Comparison of ENCODE assay signal across 8 cellular contexts in the genomic region with DNA sequence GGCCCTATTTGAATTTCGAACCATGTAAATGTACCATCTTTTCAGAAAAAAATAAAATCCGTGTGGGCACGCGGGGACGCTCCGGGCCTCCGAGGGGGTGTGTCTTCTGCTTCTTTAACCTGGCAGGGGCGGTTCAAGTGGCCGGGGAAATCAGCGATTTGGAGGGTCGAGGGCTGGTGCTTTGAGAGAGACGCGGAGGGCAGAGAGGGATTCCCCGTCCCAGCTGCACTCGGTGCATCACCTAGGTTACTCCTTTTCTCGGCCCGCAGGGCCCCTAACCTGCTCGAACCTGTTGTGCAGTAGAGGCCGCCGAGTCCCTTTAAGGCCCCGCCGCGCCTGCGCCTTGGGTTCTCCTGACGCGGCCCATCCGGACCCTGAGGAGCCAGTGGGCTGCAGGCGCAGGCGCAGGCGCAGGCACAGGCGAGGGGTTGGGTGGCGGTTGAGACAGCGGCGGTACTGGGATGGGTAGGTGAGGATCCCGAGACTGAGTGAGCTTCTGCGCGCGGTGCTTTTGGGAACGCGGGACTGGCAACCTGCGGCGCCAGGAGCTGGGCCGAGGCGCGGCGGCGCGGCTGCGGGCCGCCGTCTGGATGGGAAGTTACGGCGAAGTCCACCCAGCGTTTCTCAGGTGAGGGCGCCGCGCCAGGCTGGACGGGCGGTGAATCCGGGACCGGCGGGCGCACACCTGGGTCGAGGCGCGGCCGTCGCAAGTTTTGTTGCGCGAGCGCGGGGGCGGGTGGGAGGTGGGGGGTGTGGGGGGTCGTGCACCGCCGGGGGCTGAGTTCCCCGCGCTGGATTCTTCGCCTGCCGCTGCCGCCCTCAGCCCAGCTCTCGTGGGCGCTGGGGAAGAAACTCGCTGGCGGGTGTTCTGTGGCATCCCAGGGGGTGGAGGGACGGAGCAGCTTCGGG. TPM values are rescaled to one million over a fixed set of nuclear protein-coding genes. Genes with fewer than 3 reads are reported as not detected.
DNase-seq lines count a peak whose midpoint lies in the region; ATAC-seq and TF ChIP-seq lines count a peak whose summit lies in the region.

A gene with protein sequence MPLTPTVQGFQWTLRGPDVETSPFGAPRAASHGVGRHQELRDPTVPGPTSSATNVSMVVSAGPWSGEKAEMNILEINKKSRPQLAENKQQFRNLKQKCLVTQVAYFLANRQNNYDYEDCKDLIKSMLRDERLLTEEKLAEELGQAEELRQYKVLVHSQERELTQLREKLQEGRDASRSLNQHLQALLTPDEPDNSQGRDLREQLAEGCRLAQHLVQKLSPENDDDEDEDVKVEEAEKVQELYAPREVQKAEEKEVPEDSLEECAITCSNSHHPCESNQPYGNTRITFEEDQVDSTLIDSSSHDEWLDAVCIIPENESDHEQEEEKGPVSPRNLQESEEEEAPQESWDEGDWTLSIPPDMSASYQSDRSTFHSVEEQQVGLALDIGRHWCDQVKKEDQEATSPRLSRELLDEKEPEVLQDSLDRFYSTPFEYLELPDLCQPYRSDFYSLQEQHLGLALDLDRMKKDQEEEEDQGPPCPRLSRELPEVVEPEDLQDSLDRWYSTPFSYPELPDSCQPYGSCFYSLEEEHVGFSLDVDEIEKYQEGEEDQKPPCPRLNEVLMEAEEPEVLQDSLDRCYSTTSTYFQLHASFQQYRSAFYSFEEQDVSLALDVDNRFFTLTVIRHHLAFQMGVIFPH (plus strand): TSS at position 417 of the 909 bp plus-strand sequence. CDS start 4,950 bp downstream, outside the sequence.

- H2AFZ ChIP-seq in KMS-11 (ENCODE audit: low read depth): peak within 1 kb of the TSS; percentile 86

- H3K27ac ChIP-seq in KMS-11: no peak within 1 kb of the TSS

- H3K4me1 ChIP-seq in KMS-11 (ENCODE audit: low read depth, poor library complexity, severe bottlenecking): peaks cover 16% of the 10 kb centered on the region

- H3K79me2 ChIP-seq in KMS-11 (ENCODE audit: insufficient read depth, low read depth): no peaks in the 10 kb centered on the region

- H3K9ac ChIP-seq in KMS-11: no peak within 1 kb of the TSS

- H4K20me1 ChIP-seq in KMS-11 (ENCODE audit: insufficient read depth): no peaks in the 10 kb centered on the region

- peaks cover 8% of the 10 kb centered on the region for H3K27me3 Mint-ChIP-seq in neural crest cell (ENCODE audit: low read depth)
- H3K27me3 Mint-ChIP-seq in stimulated activated naive CD8-positive, alpha-beta T cell treated with anti-CD3 and anti-CD28 coated beads, Interleukin-15, amount 100 ng/mL, for 72 hours: peaks cover 25% of the 10 kb centered on the region

- peak within 1 kb of the TSS; percentile 74 for H3K4me2 ChIP-seq in KMS-11

- no peak for TF ChIP-seq CTCF in KMS-11 (conservative IDR thresholded peaks at IDR 0.05; ENCODE audit: low read depth, low read length)
- TF ChIP-seq CTCF in foreskin fibroblast (IDR thresholded peaks at IDR 0.05; ENCODE audit: low read depth, low read length): no peak
- no peak for TF ChIP-seq CTCF in neural crest cell (conservative IDR thresholded peaks at IDR 0.05)

- H3K36me3 ChIP-seq in KMS-11 (ENCODE audit: insufficient read depth): no peaks in the 10 kb centered on the region

- H3K9me3 Mint-ChIP-seq in neural crest cell: no peaks in the 10 kb centered on the region
- H3K9me3 Mint-ChIP-seq in stimulated activated naive CD8-positive, alpha-beta T cell treated with anti-CD3 and anti-CD28 coated beads, Interleukin-15, amount 100 ng/mL, for 72 hours: no peaks in the 10 kb centered on the region

- H3K4me3 Mint-ChIP-seq in neural crest cell: peak within 1 kb of the TSS; percentile 95
- H3K4me3 Mint-ChIP-seq in stimulated activated naive CD8-positive, alpha-beta T cell treated with anti-CD3 and anti-CD28 coated beads, Interleukin-15, amount 100 ng/mL, for 72 hours: peak within 1 kb of the TSS; percentile 91 to 97

- no peak within 1 kb of the TSS for H3K4me3 ChIP-seq in KMS-11 (IDR thresholded peaks at IDR 0.05; ENCODE audit: insufficient read depth, low read depth, low read length)
- H3K4me3 ChIP-seq in foreskin fibroblast (ENCODE audit: low read depth in 1 of 2, low read length in 2 of 2): peak within 1 kb of the TSS; percentile 70 to 91

- H3K27me3 ChIP-seq in KMS-11 (ENCODE audit: insufficient read depth, low read depth): 0 out of 2 replicates have a peak, but pooled peaks cover 2% of the 10 kb centered on the region

- peak; percentile 83 for DNase-seq in COR-L47 (lab: John Stamatoyannopoulos, UW)
- DNase-seq in SHP77 treated with DMSO at 0.1 percent for 48 hours (lab: John Stamatoyannopoulos, UW): peak; percentile 58
- peak; percentile 82 for DNase-seq in activated gamma-delta T cell (lab: John Stamatoyannopoulos, UW)
- peak; percentile 80 to 94 for DNase-seq in foreskin fibroblast
- DNase-seq in neural crest cell (ENCODE audit: low read depth, low spot score): peak; percentile 84
- DNase-seq in stimulated activated naive CD8-positive, alpha-beta T cell treated with anti-CD3 and anti-CD28 coated beads, Interleukin-15, amount 100 ng/mL, for 72 hours: peak; percentile 86 to 89

- peak; percentile 91 for ATAC-seq in GM21515 (IDR thresholded peaks at IDR 0.05; ENCODE audit: unreplicated experiment)
- peak; percentile 97 for ATAC-seq in stimulated activated naive CD8-positive, alpha-beta T cell treated with anti-CD3 and anti-CD28 coated beads, Interleukin-15, amount 100 ng/mL, for 72 hours

- H3K4me1 Mint-ChIP-seq in neural crest cell: peaks cover 13% of the 10 kb centered on the region
- H3K4me1 Mint-ChIP-seq in stimulated activated naive CD8-positive, alpha-beta T cell treated with anti-CD3 and anti-CD28 coated beads, Interleukin-15, amount 100 ng/mL, for 72 hours: peaks cover 28% of the 10 kb centered on the region

- H3K27ac Mint-ChIP-seq in neural crest cell (ENCODE audit: unreplicated experiment): peak within 1 kb of the TSS; percentile 52
- peak within 1 kb of the TSS; percentile 86 to 91 for H3K27ac Mint-ChIP-seq in stimulated activated naive CD8-positive, alpha-beta T cell treated with anti-CD3 and anti-CD28 coated beads, Interleukin-15, amount 100 ng/mL, for 72 hours

- H3K36me3 Mint-ChIP-seq in neural crest cell (ENCODE audit: low read depth): no peaks in the 10 kb centered on the region

RNA-seq across cellular contexts. Expression of the gene that starts here (rescaled TPM):
- 18.5 and 19.2 TPM in 2 replicates for total RNA-seq in neural crest cell
